In genomic region chr11:73361953-73362776, GRCh38 we compare ENCODE assay signal across 13 cellular contexts. TPM values are rescaled to one million over a fixed set of nuclear protein-coding genes. Genes with fewer than 3 reads are reported as not detected.
DNase-seq lines count a peak whose midpoint lies in the region; ATAC-seq and TF ChIP-seq lines count a peak whose summit lies in the region.
"Had no signal": no experiment of that assay in that cellular context is flagged by ENCODE, and none has a peak within 500 bp of the region (broad histone marks: within the 10 kb centered on the region; RNA-seq: fewer than 3 reads in every experiment).

No MANE protein-coding gene starts in this region.

- no peak for ATAC-seq in gastrocnemius medialis
- ATAC-seq: activated CD8-positive, alpha-beta T cell treated with anti-CD3 and anti-CD28 coated beads for 36 hours; HepG2; left ventricle myocardium superior had no signal

- no peak overlapping the region for H3K9ac ChIP-seq in HUES48 (ENCODE audit: low read depth, low read length)

- H3K27ac ChIP-seq in HUES48 (ENCODE audit: low read depth, low read length) (peak overlapping the region; percentile 40), gastrocnemius medialis (no peak overlapping the region)
- H3K27ac ChIP-seq: SJCRH30 had no signal

- in situ Hi-C loops in gastrocnemius medialis (cut with MboI; ENCODE audit: low sequenced_read_pairs in 4 of 4) (no loop called here), ACHN (cut with HindIII; ENCODE audit: low pct_ligation_motif_present, low pct_unique_long_range_greater_than_20kb, low sequenced_read_pairs) (no loop called here)

- peak overlapping the region; percentile 50 for H3K4me3 ChIP-seq in HUES48 (ENCODE audit: low read depth, low read length)
- no peak overlapping the region for H3K4me3 ChIP-seq in choroid plexus epithelial cell (ENCODE audit: low read depth, low read length)
- no peak overlapping the region for H3K4me3 ChIP-seq in gastrocnemius medialis
- no peak overlapping the region for H3K4me3 ChIP-seq in MG63
- H3K4me3 ChIP-seq: SJCRH30 had no signal

- TF ChIP-seq CTCF in choroid plexus epithelial cell (conservative IDR thresholded peaks at IDR 0.05; ENCODE audit: low read depth, low read length), result peak; percentile 11
- TF ChIP-seq CTCF in gastrocnemius medialis (IDR thresholded peaks at IDR 0.05 in 4 of 5, conservative IDR thresholded peaks at IDR 0.05 in 1 of 5), result no peak

- intact Hi-C loops in gastrocnemius medialis (cut with DNase I; ENCODE audit: low total_unique reads), result no loop called here

- peak; percentile 51 for DNase-seq in AG08396 (ENCODE audit: low spot score)
- no peak for DNase-seq in choroid plexus epithelial cell (ENCODE audit: low read depth)
- peak; percentile 64 for DNase-seq in left kidney (ENCODE audit: low read depth, low spot score)
- no peak for DNase-seq in gastrocnemius medialis
- no peak for DNase-seq in MG63
- DNase-seq in ACHN, result no peak
- no peak for DNase-seq in kidney glomerular epithelial cell (lab: John Stamatoyannopoulos, UW)
- DNase-seq: activated CD8-positive, alpha-beta T cell treated with anti-CD3 and anti-CD28 coated beads for 36 hours; left ventricle myocardium superior; NCI-H2171 treated with DMSO at 0.1 percent for 48 hours; SJCRH30 had no signal

- no peak for TF ChIP-seq POLR2A in gastrocnemius medialis (IDR thresholded peaks at IDR 0.05)

- H3K4me1 ChIP-seq in HUES48 (ENCODE audit: control insufficient read depth, insufficient read depth, low read length) (no peaks in the 10 kb centered on the region), gastrocnemius medialis (peaks cover 9 to 11% of the 10 kb centered on the region in 2 donors)
- H3K4me1 ChIP-seq: SJCRH30 had no signal

- H3K36me3 ChIP-seq in HUES48 (ENCODE audit: control insufficient read depth, insufficient read depth, low read length) (no peaks in the 10 kb centered on the region), gastrocnemius medialis (peaks cover 0 to 4% of the 10 kb centered on the region in 2 donors), MG63 (peaks cover 41% of the 10 kb centered on the region)

- H3K9me3 ChIP-seq in HUES48 (ENCODE audit: control insufficient read depth, insufficient read depth, low read length) (no peaks in the 10 kb centered on the region), gastrocnemius medialis (no peaks in the 10 kb centered on the region), MG63 (no peaks in the 10 kb centered on the region)
- H3K9me3 ChIP-seq: SJCRH30 had no signal

- H3K27me3 ChIP-seq in HUES48 (ENCODE audit: control insufficient read depth, insufficient read depth, low read length) (peaks cover 8% of the 10 kb centered on the region; the same call in 1 of the 2 replicates), gastrocnemius medialis (no peaks in the 10 kb centered on the region), MG63 (no peaks in the 10 kb centered on the region)
- H3K27me3 ChIP-seq: SJCRH30 had no signal

RNA-seq across cellular contexts. Expression of gene RELT, which starts 14.0 kb away (rescaled TPM):
- total RNA-seq in gastrocnemius medialis, result 10 to 100 TPM; 18.5 to 63.5 (median 36.7) TPM
- 3.2 and 5.0 TPM in 2 replicates for total RNA-seq in MG63 (2014; rRNA removed; shearing (Covaris generic); ENCODE audit: low replicate concordance)

RNA-seq across cellular contexts. Expression of gene ARHGEF17, which starts 54.1 kb away (rescaled TPM):
- total RNA-seq in gastrocnemius medialis, result 10 to 100 TPM in 3 of 4 donors, 1 to 10 TPM in 1; 8.9 to 16.9 (median 13.9) TPM
- 4.7 and 10.9 TPM in 2 replicates for total RNA-seq in MG63 (2014; rRNA removed; shearing (Covaris generic); ENCODE audit: low replicate concordance)

Comparison
In these comparisons a context has a peak if more than half of its experiments do, and no peak if none do; other contexts are left out.
1. DNase-seq: peak in AG08396 (single experiment) and left kidney (single experiment); none in choroid plexus epithelial cell (single experiment), gastrocnemius medialis (0 of 2), MG63 (single experiment), ACHN (single experiment) and kidney glomerular epithelial cell (single experiment).